7 cellular contexts compared by ENCODE assay signal in the genomic region with DNA sequence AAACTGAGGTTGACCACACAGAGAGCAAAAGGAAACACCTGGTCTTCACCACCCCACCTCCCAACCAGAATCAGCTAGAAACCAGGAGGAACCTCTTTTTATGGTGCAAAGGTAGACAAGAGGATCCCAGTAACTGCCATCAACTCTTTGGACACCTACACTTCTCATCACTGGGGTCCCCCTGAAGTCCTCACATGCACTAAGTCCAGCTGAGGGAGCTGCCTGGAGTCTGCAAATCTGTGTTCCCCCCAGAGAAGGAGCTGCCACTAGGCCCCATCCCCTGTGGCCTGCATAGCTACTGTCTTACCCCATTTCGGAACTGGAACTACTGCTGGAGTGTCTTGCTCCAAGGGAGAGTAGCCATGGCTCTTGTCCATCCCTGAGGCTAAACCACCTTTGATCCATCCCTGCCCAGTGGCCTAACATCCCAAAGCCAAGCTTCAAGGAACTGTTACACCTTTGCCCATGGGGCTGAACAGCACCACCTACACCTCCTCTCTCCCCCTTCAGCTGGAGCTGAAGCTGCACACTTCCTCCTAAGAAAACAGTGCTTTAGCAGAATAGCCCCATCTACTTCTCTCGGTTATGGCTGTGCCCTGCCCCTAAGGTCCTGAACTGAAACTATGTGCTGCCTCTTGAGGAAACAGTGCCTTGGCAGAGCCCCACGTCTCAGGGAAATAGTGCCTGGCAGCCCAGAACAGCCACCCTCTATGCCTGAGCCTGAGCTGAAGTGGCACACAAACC.
DNase-seq lines count a peak whose midpoint lies in the region; ATAC-seq and TF ChIP-seq lines count a peak whose summit lies in the region.

No MANE protein-coding gene starts in this region.

- peaks cover 4 to 30% (median 21%) of the 10 kb centered on the region in 9 donors for H3K9me3 Mint-ChIP-seq in naive thymus-derived CD8-positive, alpha-beta T cell

- no peaks in the 10 kb centered on the region for H3K27me3 ChIP-seq in Peyer's patch

- H3K36me3 Mint-ChIP-seq in naive thymus-derived CD8-positive, alpha-beta T cell: peaks cover 0 to 29% (median 21%) of the 10 kb centered on the region in 3 donors

- H3K4me3 Mint-ChIP-seq in naive thymus-derived CD8-positive, alpha-beta T cell: peak overlapping the region; percentile 65 to 88 (median 81)

- CTCF ChIA-PET in RWPE1 (lab: Yijun Ruan, JAX): no interaction called here

- ATAC-seq in GM18909 (IDR thresholded peaks at IDR 0.05; ENCODE audit: poor library complexity, unreplicated experiment) (peak; percentile 78), HG02678 (IDR thresholded peaks at IDR 0.05; ENCODE audit: unreplicated experiment) (peak; percentile 82)
- peak; percentile 82 to 84 for ATAC-seq in naive thymus-derived CD8-positive, alpha-beta T cell

- H3K27me3 Mint-ChIP-seq in naive thymus-derived CD8-positive, alpha-beta T cell: no peaks in the 10 kb centered on the region

- H3K27ac ChIP-seq in Peyer's patch (peak overlapping the region in 3 of 4 donors; percentile 18 to 78 (median 68)), RWPE1 (no peak overlapping the region)

- peaks cover 0 to 7% (median 0%) of the 10 kb centered on the region in 4 donors for H3K4me1 ChIP-seq in Peyer's patch

- no peaks in the 10 kb centered on the region for H3K9me3 ChIP-seq in Peyer's patch

- peak overlapping the region; percentile 81 to 96 (median 90) for H3K27ac Mint-ChIP-seq in naive thymus-derived CD8-positive, alpha-beta T cell

- DNase-seq in Peyer's patch (peak in 2 of 3 donors; percentile 76 to 88), GOT3 (lab: John Stamatoyannopoulos, UW) (no peak), NCI-H526 treated with DMSO at 0.1 percent for 48 hours (lab: John Stamatoyannopoulos, UW) (no peak), RWPE1 (ENCODE audit: low spot score) (no peak)
- peak in 8 of 10 donors; percentile 21 to 72 (median 58) for DNase-seq in naive thymus-derived CD8-positive, alpha-beta T cell

- H3K4me1 Mint-ChIP-seq in naive thymus-derived CD8-positive, alpha-beta T cell: peaks cover 30 to 69% (median 64%) of the 10 kb centered on the region in 4 donors

- no peak for TF ChIP-seq CTCF in Peyer's patch (IDR thresholded peaks at IDR 0.05)
- no peak for TF ChIP-seq CTCF in RWPE1 (conservative IDR thresholded peaks at IDR 0.05; ENCODE audit: low read depth)

- H3K4me3 ChIP-seq in Peyer's patch: no peak overlapping the region

- POLR2A ChIA-PET in naive thymus-derived CD8-positive, alpha-beta T cell (lab: Charles Lee): interaction anchor here (0.9 to 3.7 kb wide), 15 partner anchors 41 to 449 kb away, joined by 3 to 27 read pairs (median 4); a partner anchor contains a TSS
- POLR2A ChIA-PET in RWPE1 (lab: Yijun Ruan, JAX; ENCODE audit: low non-redundant PET): interaction anchor here (0.6 kb wide), 1 partner anchor 177 kb away, joined by 3 read pairs; a partner anchor contains a TSS

- H3K36me3 ChIP-seq in Peyer's patch: no peaks in the 10 kb centered on the region

- TF ChIP-seq POLR2A in Peyer's patch (IDR thresholded peaks at IDR 0.05): no peak

Comparison
In these comparisons a context has a peak if more than half of its experiments do, and no peak if none do; other contexts are left out.
1. DNase-seq: peak in Peyer's patch (2 of 3) and naive thymus-derived CD8-positive, alpha-beta T cell (8 of 10); none in GOT3 (single experiment), NCI-H526 treated with DMSO at 0.1 percent for 48 hours (single experiment) and RWPE1 (single experiment).
2. Peak in every context shown above with its lines, with median percentiles within 50 percentile points of each other: ATAC-seq.